Comparison of ENCODE assay signal across 8 cellular contexts in genomic region chr4:140963883-140964282, GRCh38.
"Had no signal": no experiment of that assay in that cellular context is flagged by ENCODE, and none has a peak within 500 bp of the region (broad histone marks: within the 10 kb centered on the region; RNA-seq: fewer than 3 reads in every experiment).

No MANE protein-coding gene starts in this region.

- H3K4me3 ChIP-seq: GM23338 had no signal

- FAIRE-seq: H1, H54, HTR-8/SVneo had no signal

- DNase-seq: H9, HCEC 1CT, IMR-90, KBM-7 had no signal
